In the genomic region with DNA sequence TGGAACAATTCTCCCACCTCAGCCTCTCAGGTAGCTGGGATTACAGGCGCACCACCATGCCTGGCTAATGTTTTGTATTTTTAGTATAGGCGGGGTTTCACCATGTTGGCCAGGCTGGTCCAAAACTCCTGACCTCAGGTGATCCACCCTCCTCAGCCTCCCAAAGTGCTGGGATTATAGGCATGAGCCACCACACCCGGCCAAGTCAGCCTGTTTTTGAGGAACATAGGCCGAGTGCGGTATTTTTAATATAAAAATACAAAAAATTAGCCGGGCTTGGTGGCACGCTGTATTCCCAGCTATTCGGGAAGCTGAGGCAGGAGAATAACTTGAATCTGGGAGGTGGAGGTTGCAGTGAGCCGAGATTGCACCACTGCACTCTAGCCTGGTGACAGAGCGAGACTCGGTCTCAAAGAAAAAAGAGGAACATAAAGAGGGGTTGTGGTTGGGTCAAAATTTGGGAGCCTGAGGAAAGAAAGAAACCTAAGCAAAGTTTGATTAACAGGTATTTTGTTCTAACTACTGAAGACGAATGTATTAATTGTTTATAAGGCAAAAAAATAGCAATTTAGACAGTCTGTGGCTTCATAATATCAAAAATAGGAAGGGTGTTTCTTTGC, we compare ENCODE assay signal across 8 cellular contexts. TPM values are rescaled to one million over a fixed set of nuclear protein-coding genes. Genes with fewer than 3 reads are reported as not detected.
DNase-seq lines count a peak whose midpoint lies in the region; ATAC-seq, FAIRE-seq and TF ChIP-seq lines count a peak whose summit lies in the region.
"Not testable (repeated sequence)": the region's sequence is repeated elsewhere in the genome, so short reads cannot be mapped to it uniquely, and the experiment has no call there.

No MANE protein-coding gene starts in this region.

- peaks cover 18 to 46% of the 10 kb centered on the region in 2 donors for H3K36me3 Mint-ChIP-seq in CD4-positive, alpha-beta memory T cell
- H3K36me3 Mint-ChIP-seq in activated CD4-positive, alpha-beta T cell treated with anti-CD3 and anti-CD28 coated beads for 36 hours (ENCODE audit: low read depth): peaks cover 19% of the 10 kb centered on the region

- H3K9ac ChIP-seq in K562 (ENCODE audit: insufficient read depth in 1 of 2, low read depth in 2 of 2, low read length in 2 of 2): not testable (repeated sequence)

- TF ChIP-seq CTCF in K562 (IDR thresholded peaks at IDR 0.05 in 2 of 3, conservative IDR thresholded peaks at IDR 0.05 in 1 of 3; ENCODE audit: insufficient read depth in 2 of 3, low read depth in 1 of 3, low read length in 3 of 3); fibroblast of mammary gland (conservative IDR thresholded peaks at IDR 0.05; ENCODE audit: control insufficient read depth, insufficient read depth, low read depth, low read length); right lobe of liver (IDR thresholded peaks at IDR 0.05); pancreas (IDR thresholded peaks at IDR 0.05); upper lobe of left lung (IDR thresholded peaks at IDR 0.05): not testable (repeated sequence)

- not testable (repeated sequence) for H4K20me1 ChIP-seq in K562 (replicated peaks; ENCODE audit: control insufficient read depth, insufficient read depth, low read length)

- H3K4me1 ChIP-seq in CD4-positive, alpha-beta memory T cell (ENCODE audit: insufficient read depth, low read length): peaks cover 49% of the 10 kb centered on the region
- H3K4me1 ChIP-seq in K562 (replicated peaks in 1 of 2; ENCODE audit: control insufficient read depth in 2 of 2, insufficient read depth in 2 of 2, low read length in 2 of 2) (peaks cover 3 to 14% of the 10 kb centered on the region in 2 experiments; a peak in 2 of 5 replicates), right lobe of liver (peaks cover 0 to 37% (median 7%) of the 10 kb centered on the region in 4 donors), pancreas (peaks cover 0 to 11% (median 9%) of the 10 kb centered on the region in 3 donors), upper lobe of left lung (peaks cover 32 to 52% (median 42%) of the 10 kb centered on the region in 4 donors)

- TF ChIP-seq RAD21 in K562 (CRISPR knock-in tag; conservative IDR thresholded peaks at IDR 0.05 in 1 of 2, IDR thresholded peaks at IDR 0.05 in 1 of 2): not testable (repeated sequence)

- CTCF ChIA-PET in CD4-positive, alpha-beta memory T cell (lab: Charles Lee; ENCODE audit: partially characterized antibody); activated CD4-positive, alpha-beta T cell treated with anti-CD3 and anti-CD28 coated beads for 36 hours (lab: Charles Lee): not testable (repeated sequence)
- CTCF ChIA-PET in K562 (lab: Yijun Ruan, JAX; ENCODE audit: low intra/inter-chr PET ratio): interaction anchor here (0.6 kb wide), 1 partner anchor 148 kb away, joined by 5 read pairs; no protein-coding TSS in a partner anchor

- intact Hi-C loops in CD4-positive, alpha-beta memory T cell (cut with micrococcal nuclease); activated CD4-positive, alpha-beta T cell treated with anti-CD3 and anti-CD28 coated beads for 36 hours (cut with DNase I, micrococcal nuclease); K562 (cut with micrococcal nuclease); right lobe of liver (cut with DNase I); pancreas (cut with DNase I): not testable (repeated sequence)

- H3K27me3 ChIP-seq in CD4-positive, alpha-beta memory T cell (ENCODE audit: insufficient read depth, low read length); K562 (ENCODE audit: control insufficient read depth in 2 of 2, insufficient read depth in 2 of 2, low read length in 2 of 2); right lobe of liver; pancreas; upper lobe of left lung: not testable (repeated sequence)

- in situ Hi-C loops in K562 (cut with MboI): not testable (repeated sequence)

- BruUV-seq in K562 (replicated peaks; lab: Mats Ljungman, UMichigan): not testable (repeated sequence)

- peak overlapping the region; percentile 49; the same call in 1 of the 2 replicates for H3K4me2 ChIP-seq in K562 (ENCODE audit: insufficient read depth, low read length)

- not testable (repeated sequence) for H3K9me3 ChIP-seq in CD4-positive, alpha-beta memory T cell (ENCODE audit: control insufficient read depth in 1 of 2, low read length in 2 of 2); K562 (replicated peaks; ENCODE audit: control insufficient read depth, insufficient read depth, low read depth, low read length); right lobe of liver; pancreas; upper lobe of left lung

- peaks cover 42% of the 10 kb centered on the region for H3K79me2 ChIP-seq in K562 (ENCODE audit: control insufficient read depth, insufficient read depth, low read length)

- H3K27ac ChIP-seq in CD4-positive, alpha-beta memory T cell (ENCODE audit: low read depth, low read length); K562 (ENCODE audit: extremely low read depth, low read depth, low read length); pancreas: not testable (repeated sequence)
- H3K27ac ChIP-seq in right lobe of liver (peak overlapping the region in 2 of 3 donors; percentile 81 to 99), upper lobe of left lung (peak overlapping the region in 3 of 4 donors; percentile 30 to 96 (median 95))

- not testable (repeated sequence) for H2AFZ ChIP-seq in K562 (ENCODE audit: low read depth, low read length)

- not testable (repeated sequence) for TF ChIP-seq POLR2A in K562 (conservative IDR thresholded peaks at IDR 0.05); right lobe of liver (IDR thresholded peaks at IDR 0.05); upper lobe of left lung (IDR thresholded peaks at IDR 0.05)

- not testable (repeated sequence) for FAIRE-seq in K562 (lab: Jason Lieb, UNC); pancreas (lab: Jason Lieb, UNC)

- TF ChIP-seq EP300 in K562 (IDR thresholded peaks at IDR 0.05; ENCODE audit: low read length); upper lobe of left lung (IDR thresholded peaks at IDR 0.05): not testable (repeated sequence)

- H3K9me1 ChIP-seq in K562 (ENCODE audit: control insufficient read depth, insufficient read depth, low read length): not testable (repeated sequence)

- not testable (repeated sequence) for ATAC-seq in activated CD4-positive, alpha-beta T cell treated with anti-CD3 and anti-CD28 coated beads for 36 hours; K562; right lobe of liver; pancreas; upper lobe of left lung (ENCODE audit: low FRiP score in 2 of 2)

- 72% methylated on average over 10 of the region's 12 CpGs for WGBS in K562 (ENCODE audit: insufficient coverage, low coverage, missing lambda C conversion rate)
- WGBS in right lobe of liver (ENCODE audit: insufficient coverage, low coverage, low lambda C conversion rate, missing lambda C conversion rate): 73% methylated on average over 11 of the region's 12 CpGs
- 80 to 94% methylated on average over 12 of the region's 12 CpGs for WGBS in pancreas, 2 donors
- WGBS in upper lobe of left lung, 2 donors: 59 to 75% methylated on average over 12 of the region's 12 CpGs

- H3K36me3 ChIP-seq in CD4-positive, alpha-beta memory T cell (ENCODE audit: insufficient read depth, low read length); pancreas: not testable (repeated sequence)
- peaks cover 17% of the 10 kb centered on the region; the same call in 2 of the 3 replicates for H3K36me3 ChIP-seq in K562 (ENCODE audit: control insufficient read depth, insufficient read depth, low read length)
- H3K36me3 ChIP-seq in right lobe of liver: peaks cover 0 to 23% (median 0%) of the 10 kb centered on the region in 4 donors
- peaks cover 0 to 32% (median 11%) of the 10 kb centered on the region in 4 donors for H3K36me3 ChIP-seq in upper lobe of left lung

- POLR2A ChIA-PET in CD4-positive, alpha-beta memory T cell (lab: Charles Lee; ENCODE audit: partially characterized antibody): interaction anchor here (1.8 to 3.8 kb wide), 3 partner anchors 8 to 349 kb away, joined by 6 to 34 read pairs (median 19); a partner anchor contains a TSS
- POLR2A ChIA-PET in activated CD4-positive, alpha-beta T cell treated with anti-CD3 and anti-CD28 coated beads for 36 hours (lab: Charles Lee): not testable (repeated sequence)
- POLR2A ChIA-PET in K562 (lab: Yijun Ruan, JAX): interaction anchor here (0.7 kb wide), 1 partner anchor 69 kb away, joined by 3 read pairs; no protein-coding TSS in a partner anchor

- not testable (repeated sequence) for H3K9me3 Mint-ChIP-seq in CD4-positive, alpha-beta memory T cell; activated CD4-positive, alpha-beta T cell treated with anti-CD3 and anti-CD28 coated beads for 36 hours (ENCODE audit: low read depth)

- not testable (repeated sequence) for H3K4me3 ChIP-seq in CD4-positive, alpha-beta memory T cell (ENCODE audit: low read length in 2 of 2); K562
- H3K4me3 ChIP-seq in fibroblast of mammary gland (ENCODE audit: control insufficient read depth, low read depth, low read length) (peak overlapping the region; percentile 78), right lobe of liver (peak overlapping the region; percentile 61 to 91 (median 81)), pancreas (peak overlapping the region in 3 of 4 donors; percentile 50 to 90 (median 70)), upper lobe of left lung (peak overlapping the region in 3 of 4 donors; percentile 75 to 80 (median 79))

- not testable (repeated sequence) for H3K27me3 Mint-ChIP-seq in CD4-positive, alpha-beta memory T cell; activated CD4-positive, alpha-beta T cell treated with anti-CD3 and anti-CD28 coated beads for 36 hours

- peak overlapping the region in 2 of 7 donors; percentile 29 to 31 for H3K27ac Mint-ChIP-seq in CD4-positive, alpha-beta memory T cell
- not testable (repeated sequence) for H3K27ac Mint-ChIP-seq in activated CD4-positive, alpha-beta T cell treated with anti-CD3 and anti-CD28 coated beads for 36 hours

- peak overlapping the region; percentile 59 to 100 (median 100) for H3K4me3 Mint-ChIP-seq in CD4-positive, alpha-beta memory T cell
- peak overlapping the region; percentile 28 for H3K4me3 Mint-ChIP-seq in activated CD4-positive, alpha-beta T cell treated with anti-CD3 and anti-CD28 coated beads for 36 hours

- not testable (repeated sequence) for DNase-seq in CD4-positive, alpha-beta memory T cell; activated CD4-positive, alpha-beta T cell treated with anti-CD3 and anti-CD28 coated beads for 36 hours; K562 (ENCODE audit: extremely low read depth in 1 of 4, low spot score in 3 of 4); fibroblast of mammary gland (ENCODE audit: low read depth); right lobe of liver; pancreas; upper lobe of left lung
- DNase-seq in MV-4-11 (lab: John Stamatoyannopoulos, UW): peak; percentile 76

- peaks cover 38 to 83% (median 63%) of the 10 kb centered on the region in 4 donors for H3K4me1 Mint-ChIP-seq in CD4-positive, alpha-beta memory T cell
- H3K4me1 Mint-ChIP-seq in activated CD4-positive, alpha-beta T cell treated with anti-CD3 and anti-CD28 coated beads for 36 hours: peaks cover 45% of the 10 kb centered on the region

RNA-seq across cellular contexts. Expression of a gene that starts 51.6 kb away (rescaled TPM):
- total RNA-seq in CD4-positive, alpha-beta memory T cell: 10 to 100 TPM; 17.6 to 19.1 TPM
- polyA plus RNA-seq in CD4-positive, alpha-beta memory T cell: 1 to 10 TPM; 3.4 to 7.4 TPM
- total RNA-seq in activated CD4-positive, alpha-beta T cell treated with anti-CD3 and anti-CD28 coated beads for 36 hours: 1 to 10 TPM; 8.8 to 9.6 TPM
- total RNA-seq in K562 (2011; cell fraction: chromatin; rRNA removed; ENCODE audit: low replicate concordance): 17.9 and 39.8 TPM in 2 replicates
- total RNA-seq in K562 (2011; cell fraction: nucleolus; rRNA removed): 18.7 and 22.0 TPM in 2 replicates
- 23.2 and 33.5 TPM in 2 replicates for total RNA-seq in K562 (2011; cell fraction: nucleoplasm; rRNA removed)
- 10.8 and 11.9 TPM in 2 replicates for total RNA-seq in K562 (2014; rRNA removed)
- 22.1 and 24.9 TPM in 2 replicates for total RNA-seq in K562 (2014; rRNA removed; fragmentation: Illumina TruSeq; extraction: Trizol)
- total RNA-seq in K562 (2015; rRNA removed; fragmentation: Illumina TruSeq; extraction: Trizol): 19.0 and 21.2 TPM in 2 replicates
- total RNA-seq in K562 (2021): 14.2 and 14.5 TPM in 2 replicates
- 11.2 and 14.2 TPM in 2 replicates for polyA plus RNA-seq in K562 (2011; rRNA removed)
- polyA plus RNA-seq in K562 (2011; cell fraction: cytosol; rRNA removed): 4.7 and 7.5 TPM in 2 replicates
- 7.2 and 8.7 TPM in 2 replicates for polyA plus RNA-seq in K562 (2011; cell fraction: nucleus; rRNA removed)
- polyA plus RNA-seq in K562 (2012): 7.3 and 8.1 TPM in 2 replicates
- 14.1 and 15.3 TPM in 2 replicates for polyA plus RNA-seq in K562 (2014; fragmentation: Illumina TruSeq; extraction: Trizol)
- 10 to 100 TPM; 10.7 to 13.8 TPM for polyA plus RNA-seq in K562 (2014; fragmentation: Nextera tagmentation; extraction: Ambion mirVana)
- 9.0 and 10.9 TPM in 2 replicates for polyA plus RNA-seq in K562 (2014; rRNA removed)
- 24.0 and 25.2 TPM in 2 replicates for polyA minus RNA-seq in K562 (2011; rRNA and poly(A)+ RNA removed)
- 15.5 and 19.7 TPM in 2 replicates for polyA minus RNA-seq in K562 (2011; cell fraction: cytosol; rRNA and poly(A)+ RNA removed)
- 18.4 and 21.9 TPM in 2 replicates for polyA minus RNA-seq in K562 (2011; cell fraction: nucleus; rRNA and poly(A)+ RNA removed)
- total RNA-seq in right lobe of liver: 1 to 10 TPM; 5.2 to 10.0 (median 8.0) TPM
- total RNA-seq in pancreas: 10 to 100 TPM in 1 of 6 donors, 1 to 10 TPM in 5; 5.1 to 11.7 (median 7.6) TPM
- polyA plus RNA-seq in pancreas: 1 to 10 TPM; 2.8 to 5.0 TPM
- 10 to 100 TPM; 15.5 to 60.0 (median 18.9) TPM for total RNA-seq in upper lobe of left lung
